ENCODE assay signal across 21 cellular contexts in the genomic region with DNA sequence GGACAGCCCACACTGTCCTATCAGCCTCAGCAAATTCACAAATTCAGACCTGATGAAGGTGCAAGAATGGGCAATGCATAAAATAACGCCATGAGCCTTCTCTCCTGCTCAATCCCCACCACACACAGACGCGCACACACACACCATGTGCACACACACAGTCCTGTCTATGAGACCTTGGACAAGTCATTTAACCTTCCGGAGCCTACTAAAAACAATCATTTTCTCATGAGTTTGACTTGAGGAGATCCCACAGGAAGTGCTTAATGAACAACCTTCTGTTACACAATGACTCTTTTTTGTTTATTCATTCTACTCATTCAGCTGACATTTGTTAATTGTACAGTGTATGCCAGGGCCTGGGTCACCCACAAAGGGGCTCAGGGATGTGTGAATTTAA.
A peak's percentile ranks its signal among the peaks of the same experiment; 100 is the strongest.
DNase-seq lines count a peak whose midpoint lies in the region; ATAC-seq and TF ChIP-seq lines count a peak whose summit lies in the region.
"Had no signal": no experiment of that assay in that cellular context is flagged by ENCODE, and none has a peak within 500 bp of the region (broad histone marks: within the 10 kb centered on the region; RNA-seq: fewer than 3 reads in every experiment).

No MANE protein-coding gene starts in this region.

- TF ChIP-seq CTCF in Peyer's patch (IDR thresholded peaks at IDR 0.05) (no peak), fibroblast of villous mesenchyme (IDR thresholded peaks at IDR 0.05; ENCODE audit: insufficient read depth, low read depth, low read length) (no peak), GM13976 (IDR thresholded peaks at IDR 0.05; ENCODE audit: borderline replicate concordance, control extremely low read depth, extremely low read depth, insufficient read depth, missing control alignments) (no peak), OCI-LY7 (conservative IDR thresholded peaks at IDR 0.05; ENCODE audit: low read length) (no peak)

- H3K79me2 ChIP-seq in OCI-LY7 (ENCODE audit: insufficient read depth, low read depth, low read length): no peaks in the 10 kb centered on the region

- no peaks in the 10 kb centered on the region for H4K20me1 ChIP-seq in OCI-LY7 (ENCODE audit: insufficient read depth, low read length)

- intact Hi-C loops in OCI-LY7 (cut with micrococcal nuclease; ENCODE audit: unreplicated experiment): no loop called here

- no peaks in the 10 kb centered on the region for H3K9me2 ChIP-seq in OCI-LY7 (ENCODE audit: insufficient read depth, low read length)

- in situ Hi-C loops in GM13976 (cut with MboI; ENCODE audit: low sequenced_read_pairs, unreplicated experiment): no loop called here

- H3K27me3 ChIP-seq in Peyer's patch (no peaks in the 10 kb centered on the region), muscle layer of colon (ENCODE audit: control insufficient read depth in 1 of 2, insufficient read depth in 2 of 2, low read length in 2 of 2) (no peaks in the 10 kb centered on the region), subcutaneous abdominal adipose tissue (ENCODE audit: control insufficient read depth in 5 of 5, insufficient read depth in 4 of 5, low read length in 5 of 5) (peaks cover 5 to 18% (median 8%) of the 10 kb centered on the region in 5 donors)

- H3K4me3 ChIP-seq in Peyer's patch (no peak overlapping the region), fibroblast of villous mesenchyme (ENCODE audit: low read depth, low read length) (no peak overlapping the region), muscle layer of colon (ENCODE audit: low read depth in 1 of 2, low read length in 2 of 2) (no peak overlapping the region), subcutaneous abdominal adipose tissue (ENCODE audit: low read depth in 1 of 5, low read length in 5 of 5) (no peak overlapping the region), OCI-LY7 (ENCODE audit: low read depth, low read length, poor library complexity, severe bottlenecking) (no peak overlapping the region)

- no peak overlapping the region for H3K4me2 ChIP-seq in OCI-LY7 (ENCODE audit: low read length)

- H3K27ac ChIP-seq in Peyer's patch: peak overlapping the region; percentile 42 to 76 (median 63)
- peak overlapping the region; percentile 16 for H3K27ac ChIP-seq in muscle layer of colon (ENCODE audit: low read depth, low read length)
- peak overlapping the region; percentile 9 for H3K27ac ChIP-seq in subcutaneous abdominal adipose tissue (ENCODE audit: low read depth, low read length)
- H3K27ac ChIP-seq in OCI-LY7 (ENCODE audit: low read depth, low read length, poor library complexity, severe bottlenecking): no peak overlapping the region
- H3K27ac ChIP-seq: HL-60 had no signal

- H3K4me1 ChIP-seq in Peyer's patch: peaks cover 0 to 12% (median 0%) of the 10 kb centered on the region in 4 donors
- H3K4me1 ChIP-seq in muscle layer of colon (ENCODE audit: insufficient read depth, low read length): peaks cover 24% of the 10 kb centered on the region
- H3K4me1 ChIP-seq in subcutaneous abdominal adipose tissue (ENCODE audit: control insufficient read depth in 5 of 5, insufficient read depth in 5 of 5, low read length in 5 of 5): peaks cover 0 to 32% (median 23%) of the 10 kb centered on the region in 5 donors
- no peaks in the 10 kb centered on the region for H3K4me1 ChIP-seq in OCI-LY7 (ENCODE audit: insufficient read depth, low read length, poor library complexity, severe bottlenecking)

- H3K9me3 ChIP-seq in Peyer's patch (no peaks in the 10 kb centered on the region), muscle layer of colon (ENCODE audit: low read length) (no peaks in the 10 kb centered on the region), subcutaneous abdominal adipose tissue (ENCODE audit: control insufficient read depth in 5 of 5, low read length in 5 of 5) (no peaks in the 10 kb centered on the region), OCI-LY7 (ENCODE audit: low read length) (no peaks in the 10 kb centered on the region)

- H2AFZ ChIP-seq in OCI-LY7 (ENCODE audit: low read length): no peak overlapping the region

- no peak for TF ChIP-seq POLR2A in Peyer's patch (IDR thresholded peaks at IDR 0.05)

- no peak for ATAC-seq in HG02588 (IDR thresholded peaks at IDR 0.05; ENCODE audit: unreplicated experiment)

- H3K36me3 ChIP-seq in Peyer's patch (no peaks in the 10 kb centered on the region), muscle layer of colon (ENCODE audit: insufficient read depth, low read length) (no peaks in the 10 kb centered on the region), subcutaneous abdominal adipose tissue (ENCODE audit: control insufficient read depth in 5 of 5, insufficient read depth in 5 of 5, low read length in 5 of 5) (peaks cover 0 to 2% (median 0%) of the 10 kb centered on the region in 5 donors), OCI-LY7 (ENCODE audit: insufficient read depth, low read length) (no peaks in the 10 kb centered on the region)

- CTCF ChIA-PET in OCI-LY7 (lab: Charles Lee; ENCODE audit: unreplicated experiment): no interaction called here

- BruUV-seq in OCI-LY7 (replicated peaks; lab: Mats Ljungman, UMichigan): no TSS peak

- H3K9ac ChIP-seq in muscle layer of colon (ENCODE audit: low read length) (no peak overlapping the region), subcutaneous abdominal adipose tissue (ENCODE audit: low read length in 5 of 5) (no peak overlapping the region)

- POLR2A ChIA-PET in OCI-LY7 (lab: Charles Lee): no interaction called here

- DNase-seq in Peyer's patch: no peak
- peak; percentile 37 for DNase-seq in fibroblast of villous mesenchyme (ENCODE audit: low read depth)
- no peak for DNase-seq in GM13976 (ENCODE audit: low spot score)
- no peak for DNase-seq in OCI-LY7 (ENCODE audit: low spot score)
- DNase-seq in GM03348 (ENCODE audit: low spot score): no peak
- DNase-seq: activated CD4-positive, alpha-beta T cell treated with anti-CD3 and anti-CD28 coated beads, Interleukin-2, amount 50 U/mL, for 48 hours; activated naive CD4-positive, alpha-beta T cell; activated T-cell treated with anti-CD3 and anti-CD28 coated beads for 4 hours; anterior cingulate cortex; EL; endodermal cell; GOT3; MV-4-11; NCI-H187 treated with DMSO at 0.1 percent for 48 hours; NCI-H226; nephron progenitor cell; stimulated activated naive CD4-positive, alpha-beta T cell treated with Interleukin-2 at 50 U/mL for 16 hours had no signal
